2 cellular contexts compared by ENCODE assay signal in genomic region chr14:100438678-100439592, GRCh38.
A peak's percentile ranks its signal among the peaks of the same experiment; 100 is the strongest.
TF ChIP-seq lines count a peak whose summit lies in the region.

No MANE protein-coding gene starts in this region.

TF ChIP-seq in HCT116, 20 proteins besides CTCF, POLR2A, EP300 and RAD21:
- no peak for TF ChIP-seq REST (IDR thresholded peaks at IDR 0.05; ENCODE audit: low read depth)
- TF ChIP-seq TCF7L2 (IDR thresholded peaks at IDR 0.05; ENCODE audit: borderline replicate concordance, extremely low read depth, insufficient read depth, insufficient read length), result peak; percentile 18
- peak; percentile 73 for TF ChIP-seq CEBPB (IDR thresholded peaks at IDR 0.05; ENCODE audit: low read depth)
- no peak for TF ChIP-seq ATF3 (IDR thresholded peaks at IDR 0.05)
- TF ChIP-seq, protein P1, sequence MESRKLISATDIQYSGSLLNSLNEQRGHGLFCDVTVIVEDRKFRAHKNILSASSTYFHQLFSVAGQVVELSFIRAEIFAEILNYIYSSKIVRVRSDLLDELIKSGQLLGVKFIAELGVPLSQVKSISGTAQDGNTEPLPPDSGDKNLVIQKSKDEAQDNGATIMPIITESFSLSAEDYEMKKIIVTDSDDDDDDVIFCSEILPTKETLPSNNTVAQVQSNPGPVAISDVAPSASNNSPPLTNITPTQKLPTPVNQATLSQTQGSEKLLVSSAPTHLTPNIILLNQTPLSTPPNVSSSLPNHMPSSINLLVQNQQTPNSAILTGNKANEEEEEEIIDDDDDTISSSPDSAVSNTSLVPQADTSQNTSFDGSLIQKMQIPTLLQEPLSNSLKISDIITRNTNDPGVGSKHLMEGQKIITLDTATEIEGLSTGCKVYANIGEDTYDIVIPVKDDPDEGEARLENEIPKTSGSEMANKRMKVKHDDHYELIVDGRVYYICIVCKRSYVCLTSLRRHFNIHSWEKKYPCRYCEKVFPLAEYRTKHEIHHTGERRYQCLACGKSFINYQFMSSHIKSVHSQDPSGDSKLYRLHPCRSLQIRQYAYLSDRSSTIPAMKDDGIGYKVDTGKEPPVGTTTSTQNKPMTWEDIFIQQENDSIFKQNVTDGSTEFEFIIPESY (IDR thresholded peaks at IDR 0.05; ENCODE audit: extremely low read depth, insufficient replicate concordance, low read length), result no peak
- TF ChIP-seq SRF (IDR thresholded peaks at IDR 0.05; ENCODE audit: low read depth), result no peak; the same call in 1 of the 2 replicates
- peak; percentile 95 for TF ChIP-seq JUND (IDR thresholded peaks at IDR 0.05)
- TF ChIP-seq, protein P2, sequence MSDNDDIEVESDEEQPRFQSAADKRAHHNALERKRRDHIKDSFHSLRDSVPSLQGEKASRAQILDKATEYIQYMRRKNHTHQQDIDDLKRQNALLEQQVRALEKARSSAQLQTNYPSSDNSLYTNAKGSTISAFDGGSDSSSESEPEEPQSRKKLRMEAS (IDR thresholded peaks at IDR 0.05), result peak; percentile 79
- no peak for TF ChIP-seq ZFX (IDR thresholded peaks at IDR 0.05)
- TF ChIP-seq POLR2AphosphoS5 (IDR thresholded peaks at IDR 0.05; ENCODE audit: low read depth, low read length), result peak; percentile 39; the same call in 1 of the 2 replicates
- TF ChIP-seq CBX3 (IDR thresholded peaks at IDR 0.05; ENCODE audit: low read depth), result peak; percentile 86; the same call in 1 of the 2 replicates
- TF ChIP-seq FOSL1 (IDR thresholded peaks at IDR 0.05; ENCODE audit: low read depth), result peak; percentile 94
- peak; percentile 19 for TF ChIP-seq YY1 (IDR thresholded peaks at IDR 0.05; ENCODE audit: extremely low read depth, insufficient replicate concordance, low read depth, low read length)
- no peak for TF ChIP-seq ZNF274 (IDR thresholded peaks at IDR 0.05; ENCODE audit: low read depth, low read length)
- TF ChIP-seq EGR1 (IDR thresholded peaks at IDR 0.05; ENCODE audit: low read depth), result peak; percentile 73
- TF ChIP-seq EZH2phosphoT487 (IDR thresholded peaks at IDR 0.05; ENCODE audit: borderline replicate concordance), result no peak
- TF ChIP-seq SP1 (IDR thresholded peaks at IDR 0.05; ENCODE audit: low read depth), result peak; percentile 85
- TF ChIP-seq SIN3A (IDR thresholded peaks at IDR 0.05; ENCODE audit: low read depth), result peak; percentile 77; the same call in 1 of the 2 replicates
- no peak for TF ChIP-seq ELF1 (IDR thresholded peaks at IDR 0.05; ENCODE audit: borderline replicate concordance, low read depth)
- no peak for TF ChIP-seq EZH2 (IDR thresholded peaks at IDR 0.05)

TF ChIP-seq in SK-N-SH, 30 proteins besides CTCF, POLR2A, EP300 and RAD21 (continued from another document):
- TF ChIP-seq, protein P3, sequence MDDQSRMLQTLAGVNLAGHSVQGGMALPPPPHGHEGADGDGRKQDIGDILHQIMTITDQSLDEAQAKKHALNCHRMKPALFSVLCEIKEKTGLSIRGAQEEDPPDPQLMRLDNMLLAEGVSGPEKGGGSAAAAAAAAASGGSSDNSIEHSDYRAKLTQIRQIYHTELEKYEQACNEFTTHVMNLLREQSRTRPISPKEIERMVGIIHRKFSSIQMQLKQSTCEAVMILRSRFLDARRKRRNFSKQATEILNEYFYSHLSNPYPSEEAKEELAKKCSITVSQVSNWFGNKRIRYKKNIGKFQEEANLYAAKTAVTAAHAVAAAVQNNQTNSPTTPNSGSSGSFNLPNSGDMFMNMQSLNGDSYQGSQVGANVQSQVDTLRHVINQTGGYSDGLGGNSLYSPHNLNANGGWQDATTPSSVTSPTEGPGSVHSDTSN (IDR thresholded peaks at IDR 0.05), result peak; percentile 90
- no peak for TF ChIP-seq REST (IDR thresholded peaks at IDR 0.05; ENCODE audit: low read depth, low read length)
- 0 out of 2 replicates have a peak, but pooled peaks have one; percentile 55 for TF ChIP-seq FOXJ3 (CRISPR knock-in tag; IDR thresholded peaks at IDR 0.05)
- TF ChIP-seq FOXM1 (IDR thresholded peaks at IDR 0.05; ENCODE audit: low read depth), result no peak
- no peak for TF ChIP-seq EZH2phosphoT487 (IDR thresholded peaks at IDR 0.05; ENCODE audit: borderline replicate concordance, low read depth)
- no peak for TF ChIP-seq GATA2 (CRISPR knock-in tag; IDR thresholded peaks at IDR 0.05)
- no peak for TF ChIP-seq USF1 (IDR thresholded peaks at IDR 0.05; ENCODE audit: borderline replicate concordance, low read depth)
- no peak for TF ChIP-seq RFX5 (IDR thresholded peaks at IDR 0.05; ENCODE audit: low read length)
- TF ChIP-seq, protein P1 (IDR thresholded peaks at IDR 0.05; ENCODE audit: borderline replicate concordance, low read depth), result no peak
- TF ChIP-seq, protein P2 (IDR thresholded peaks at IDR 0.05; ENCODE audit: low read depth), result no peak
- TF ChIP-seq GABPA (IDR thresholded peaks at IDR 0.05; ENCODE audit: low read depth), result no peak
- no peak for TF ChIP-seq SIN3A (IDR thresholded peaks at IDR 0.05; ENCODE audit: borderline replicate concordance, low read depth, low read length)
- no peak for TF ChIP-seq MXI1 (IDR thresholded peaks at IDR 0.05; ENCODE audit: low read depth, low read length)
- peak; percentile 82 for TF ChIP-seq JUND (IDR thresholded peaks at IDR 0.05)
- no peak for TF ChIP-seq USF2 (IDR thresholded peaks at IDR 0.05; ENCODE audit: borderline replicate concordance, low read depth, low read length)
TF ChIP-seq in SK-N-SH: peak in this region for 8.
